In genomic region chr20:50729925-50730764, GRCh38 we compare ENCODE assay signal across 8 cellular contexts. TPM values are rescaled to one million over a fixed set of nuclear protein-coding genes. Genes with fewer than 3 reads are reported as not detected.
A peak's percentile ranks its signal among the peaks of the same experiment; 100 is the strongest.
DNase-seq lines count a peak whose midpoint lies in the region; ATAC-seq and TF ChIP-seq lines count a peak whose summit lies in the region.

No MANE protein-coding gene starts in this region.

- H3K9me3 ChIP-seq in HAP-1 (0 out of 2 replicates have a peak, but pooled peaks cover 1% of the 10 kb centered on the region), hepatocyte (ENCODE audit: low read depth) (no peaks in the 10 kb centered on the region), skeletal muscle satellite cell (replicated peaks; ENCODE audit: low read length) (no peaks in the 10 kb centered on the region)

- no peaks in the 10 kb centered on the region for H3K9me3 Mint-ChIP-seq in activated T-helper 1 cell treated with anti-CD3 and anti-CD28 coated beads, Interleukin-12 subunit alpha, Interleukin-12 subunit beta, Interleukin-2, Interleukin-4 antibody, amounts not matched to agents 30 ng/mL and 10 ng/mL and 1 ng/mL, durations not matched to agents 14 hours and 24 hours and 36 hours

- in situ Hi-C loops in HAP-1 (cut with MboI; ENCODE audit: low sequenced_read_pairs), result no loop called here

- H3K27me3 Mint-ChIP-seq in activated T-helper 1 cell treated with anti-CD3 and anti-CD28 coated beads, Interleukin-12 subunit alpha, Interleukin-12 subunit beta, Interleukin-2, Interleukin-4 antibody, amounts not matched to agents 30 ng/mL and 10 ng/mL and 1 ng/mL, durations not matched to agents 14 hours and 24 hours and 36 hours (ENCODE audit: insufficient read depth), result peaks cover 1% of the 10 kb centered on the region

- peak overlapping the region; percentile 75 for H3K27ac Mint-ChIP-seq in activated T-helper 1 cell treated with anti-CD3 and anti-CD28 coated beads, Interleukin-12 subunit alpha, Interleukin-12 subunit beta, Interleukin-2, Interleukin-4 antibody, amounts not matched to agents 30 ng/mL and 10 ng/mL and 1 ng/mL, durations not matched to agents 14 hours and 24 hours and 36 hours

- H3K4me1 ChIP-seq in HAP-1 (peaks cover 8% of the 10 kb centered on the region), hepatocyte (ENCODE audit: insufficient read depth) (peaks cover 49% of the 10 kb centered on the region), skeletal muscle satellite cell (ENCODE audit: control insufficient read depth, insufficient read depth, low read length) (peaks cover 27% of the 10 kb centered on the region)

- TF ChIP-seq CTCF in 22Rv1 (IDR thresholded peaks at IDR 0.05) (no peak), hepatocyte (IDR thresholded peaks at IDR 0.05; ENCODE audit: poor library complexity) (no peak)

- peak overlapping the region; percentile 39 for H3K9ac ChIP-seq in skeletal muscle satellite cell (ENCODE audit: low read depth, low read length)

- H2AFZ ChIP-seq in hepatocyte, result peak overlapping the region; percentile 16

- no peaks in the 10 kb centered on the region for H3K36me3 Mint-ChIP-seq in activated T-helper 1 cell treated with anti-CD3 and anti-CD28 coated beads, Interleukin-12 subunit alpha, Interleukin-12 subunit beta, Interleukin-2, Interleukin-4 antibody, amounts not matched to agents 30 ng/mL and 10 ng/mL and 1 ng/mL, durations not matched to agents 14 hours and 24 hours and 36 hours (ENCODE audit: low read depth)

- DNase-seq in HAP-1 (ENCODE audit: low spot score in 2 of 2) (no peak), hepatocyte (ENCODE audit: low spot score) (no peak)
- no peak for DNase-seq in activated T-helper 1 cell treated with anti-CD3 and anti-CD28 coated beads, Interleukin-12 subunit alpha, Interleukin-12 subunit beta, Interleukin-2, Interleukin-4 antibody, amounts not matched to agents 30 ng/mL and 10 ng/mL and 1 ng/mL, durations not matched to agents 14 hours and 24 hours and 36 hours (ENCODE audit: low spot score)

- H3K27me3 ChIP-seq in HAP-1 (ENCODE audit: low read depth) (no peaks in the 10 kb centered on the region), hepatocyte (no peaks in the 10 kb centered on the region), skeletal muscle satellite cell (ENCODE audit: control insufficient read depth, insufficient read depth, low read length) (peaks cover 23% of the 10 kb centered on the region)

- H3K79me2 ChIP-seq in hepatocyte, result peaks cover 36% of the 10 kb centered on the region

- H3K4me2 ChIP-seq in hepatocyte (peak overlapping the region; percentile 83), skeletal muscle satellite cell (ENCODE audit: low read length) (peak overlapping the region; percentile 98)

- H3K4me1 Mint-ChIP-seq in activated T-helper 1 cell treated with anti-CD3 and anti-CD28 coated beads, Interleukin-12 subunit alpha, Interleukin-12 subunit beta, Interleukin-2, Interleukin-4 antibody, amounts not matched to agents 30 ng/mL and 10 ng/mL and 1 ng/mL, durations not matched to agents 14 hours and 24 hours and 36 hours (ENCODE audit: low read depth), result peaks cover 30% of the 10 kb centered on the region

- peak overlapping the region; percentile 78 for H3K27ac ChIP-seq in 22Rv1
- H3K27ac ChIP-seq in hepatocyte, result peak overlapping the region; percentile 96

- no peaks in the 10 kb centered on the region for H4K20me1 ChIP-seq in hepatocyte (ENCODE audit: insufficient read depth, poor library complexity, severe bottlenecking)

- H3K36me3 ChIP-seq in HAP-1 (replicated peaks), result no peaks in the 10 kb centered on the region
- H3K36me3 ChIP-seq in hepatocyte (replicated peaks; ENCODE audit: insufficient read depth, low read depth), result no peaks in the 10 kb centered on the region
- no peaks in the 10 kb centered on the region for H3K36me3 ChIP-seq in skeletal muscle satellite cell (ENCODE audit: insufficient read depth, low read length)

- ATAC-seq in HG02852 (IDR thresholded peaks at IDR 0.05; ENCODE audit: unreplicated experiment), result no peak
- ATAC-seq in HG03095 (IDR thresholded peaks at IDR 0.05; ENCODE audit: unreplicated experiment), result no peak
- no peak for ATAC-seq in HG02938 (IDR thresholded peaks at IDR 0.05; ENCODE audit: unreplicated experiment)

- WGBS in hepatocyte (ENCODE audit: low lambda C conversion rate, missing lambda C conversion rate), result 35% methylated on average over 21 of the region's 21 CpGs

- H3K4me3 ChIP-seq in HAP-1 (peak overlapping the region; percentile 67), hepatocyte (peak overlapping the region; percentile 17), skeletal muscle satellite cell (ENCODE audit: low read length) (peak overlapping the region; percentile 92)

- intact Hi-C loops in activated T-helper 1 cell treated with anti-CD3 and anti-CD28 coated beads, Interleukin-12 subunit alpha, Interleukin-12 subunit beta, Interleukin-2, Interleukin-4 antibody, amounts not matched to agents 30 ng/mL and 10 ng/mL and 1 ng/mL, durations not matched to agents 14 hours and 24 hours and 36 hours (cut with micrococcal nuclease), result loop anchor here (2.0 to 10.0 kb wide), 4 partner anchors 218 to 675 kb away; partner anchors contain the start of genes PTPN1 and UBE2V1

- no peaks in the 10 kb centered on the region for H3K9me2 ChIP-seq in hepatocyte (replicated peaks; ENCODE audit: insufficient read depth)

- peak overlapping the region; percentile 82 for H3K4me3 Mint-ChIP-seq in activated T-helper 1 cell treated with anti-CD3 and anti-CD28 coated beads, Interleukin-12 subunit alpha, Interleukin-12 subunit beta, Interleukin-2, Interleukin-4 antibody, amounts not matched to agents 30 ng/mL and 10 ng/mL and 1 ng/mL, durations not matched to agents 14 hours and 24 hours and 36 hours

RNA-seq across cellular contexts. Expression of gene PARD6B, which starts 1.2 kb away (rescaled TPM):
- 6.3 and 7.1 TPM in 2 replicates for total RNA-seq in activated T-helper 1 cell treated with anti-CD3 and anti-CD28 coated beads, Interleukin-12 subunit alpha, Interleukin-12 subunit beta, Interleukin-2, Interleukin-4 antibody, amounts not matched to agents 30 ng/mL and 10 ng/mL and 1 ng/mL, durations not matched to agents 14 hours and 24 hours and 36 hours
- total RNA-seq in hepatocyte, result 38.5 and 41.0 TPM in 2 replicates
- polyA plus RNA-seq in hepatocyte, result 14.6 and 16.1 TPM in 2 replicates
- total RNA-seq in skeletal muscle satellite cell (2012; rRNA removed), result 0.87 and 1.0 TPM in 2 replicates

RNA-seq across cellular contexts. Expression of gene RIPOR3, which starts 38.8 kb away (rescaled TPM):
- not detected in 2 replicates for total RNA-seq in activated T-helper 1 cell treated with anti-CD3 and anti-CD28 coated beads, Interleukin-12 subunit alpha, Interleukin-12 subunit beta, Interleukin-2, Interleukin-4 antibody, amounts not matched to agents 30 ng/mL and 10 ng/mL and 1 ng/mL, durations not matched to agents 14 hours and 24 hours and 36 hours
- total RNA-seq in hepatocyte, result 4.3 and 5.6 TPM in 2 replicates
- 5.7 and 10.3 TPM in 2 replicates for polyA plus RNA-seq in hepatocyte
- 1.3 and 2.8 TPM in 2 replicates for total RNA-seq in skeletal muscle satellite cell (2012; rRNA removed)

Comparison
In these comparisons a context has a peak if more than half of its experiments do, and no peak if none do; other contexts are left out.
1. H3K4me3 ChIP-seq: peak in every context shown above with its lines; median percentile 92 in skeletal muscle satellite cell; 67 in HAP-1; 17 in hepatocyte.